In the genomic region with DNA sequence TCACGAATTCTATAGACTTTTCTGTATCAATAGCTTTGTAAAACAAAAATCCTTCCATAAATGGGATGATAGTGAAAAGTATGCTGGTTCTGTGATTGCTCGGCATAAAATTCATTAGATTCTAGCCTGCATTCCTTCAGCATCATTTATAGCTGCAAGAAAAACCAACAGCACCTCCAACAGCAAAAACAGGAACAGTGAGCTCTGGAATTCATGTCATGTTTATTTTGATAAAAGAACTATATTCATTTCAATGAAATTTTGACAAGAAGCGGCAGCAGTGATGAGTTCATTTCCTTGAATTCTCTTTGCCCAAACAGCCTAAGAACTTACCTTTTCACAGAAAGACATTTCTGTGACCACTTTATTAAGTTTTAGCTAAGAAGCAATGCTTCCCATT, we compare ENCODE assay signal across 16 cellular contexts.
DNase-seq lines count a peak whose midpoint lies in the region; ATAC-seq, FAIRE-seq and TF ChIP-seq lines count a peak whose summit lies in the region.
"Had no signal": no experiment of that assay in that cellular context is flagged by ENCODE, and none has a peak within 500 bp of the region (broad histone marks: within the 10 kb centered on the region; RNA-seq: fewer than 3 reads in every experiment).

No MANE protein-coding gene starts in this region.

- no peaks in the 10 kb centered on the region for H3K27me3 Mint-ChIP-seq in activated CD4-positive, alpha-beta memory T cell treated with anti-CD3 and anti-CD28 coated beads, Interleukin-2, amount 10 ng/mL, durations not matched to agents 7 days and 5 days
- H3K27me3 Mint-ChIP-seq: effector memory CD8-positive, alpha-beta T cell had no signal

- CTCF ChIA-PET in activated CD4-positive, alpha-beta memory T cell treated with anti-CD3 and anti-CD28 coated beads, Interleukin-2, amount 10 ng/mL, durations not matched to agents 7 days and 5 days (lab: Charles Lee): no interaction called here

- no peak overlapping the region for H3K23ac ChIP-seq in mesendoderm (ENCODE audit: low read length)

- no peaks in the 10 kb centered on the region for H3K36me3 Mint-ChIP-seq in activated CD4-positive, alpha-beta memory T cell treated with anti-CD3 and anti-CD28 coated beads, Interleukin-2, amount 10 ng/mL, durations not matched to agents 7 days and 5 days (ENCODE audit: low read depth)

- POLR2A ChIA-PET in activated CD4-positive, alpha-beta memory T cell treated with anti-CD3 and anti-CD28 coated beads, Interleukin-2, amount 10 ng/mL, durations not matched to agents 7 days and 5 days (lab: Charles Lee): no interaction called here

- H3K4me1 Mint-ChIP-seq in activated CD4-positive, alpha-beta memory T cell treated with anti-CD3 and anti-CD28 coated beads, Interleukin-2, amount 10 ng/mL, durations not matched to agents 7 days and 5 days: no peaks in the 10 kb centered on the region

- H3K36me3 ChIP-seq in mesendoderm (ENCODE audit: control insufficient read depth, insufficient read depth, low read length): no peaks in the 10 kb centered on the region
- H3K36me3 ChIP-seq: sigmoid colon had no signal

- H3K4me3 ChIP-seq in AG09309 (ENCODE audit: control insufficient read depth, low read depth, low read length): no peak overlapping the region
- H3K4me3 ChIP-seq in choroid plexus epithelial cell (ENCODE audit: low read depth, low read length): no peak overlapping the region
- H3K4me3 ChIP-seq in mesendoderm (ENCODE audit: low read length): no peak overlapping the region
- H3K4me3 ChIP-seq: sigmoid colon had no signal

- H3K56ac ChIP-seq in mesendoderm (ENCODE audit: low read length): no peak overlapping the region

- no peaks in the 10 kb centered on the region for H3K27me3 ChIP-seq in mesendoderm (ENCODE audit: insufficient read depth, low read length, poor library complexity)
- H3K27me3 ChIP-seq: sigmoid colon had no signal

- no peaks in the 10 kb centered on the region for H3K79me2 ChIP-seq in mesendoderm (ENCODE audit: control insufficient read depth, insufficient read depth, low read length)

- H3K9ac ChIP-seq in mesendoderm (ENCODE audit: low read length): no peak overlapping the region

- no peak overlapping the region for H3K4ac ChIP-seq in mesendoderm (ENCODE audit: low read depth, low read length)

- WGBS in mesendoderm (ENCODE audit: extremely low coverage, insufficient coverage, low lambda C conversion rate): no CpG with 5 or more reads among the region's 3 CpGs

- no peak overlapping the region for H3K4me3 Mint-ChIP-seq in activated CD4-positive, alpha-beta memory T cell treated with anti-CD3 and anti-CD28 coated beads, Interleukin-2, amount 10 ng/mL, durations not matched to agents 7 days and 5 days
- H3K4me3 Mint-ChIP-seq: effector memory CD8-positive, alpha-beta T cell had no signal

- no peak overlapping the region for H3K18ac ChIP-seq in mesendoderm (ENCODE audit: low read length)

- no peak overlapping the region for H2BK120ac ChIP-seq in mesendoderm (ENCODE audit: low read depth, low read length)

- H3K4me1 ChIP-seq in mesendoderm (ENCODE audit: control insufficient read depth, low read depth, low read length): no peaks in the 10 kb centered on the region
- H3K4me1 ChIP-seq: sigmoid colon had no signal

- H2AK5ac ChIP-seq in mesendoderm (ENCODE audit: low read length): no peak overlapping the region

- H3K4me2 ChIP-seq in mesendoderm (ENCODE audit: low read length): no peak overlapping the region

- H3K9me3 Mint-ChIP-seq in activated CD4-positive, alpha-beta memory T cell treated with anti-CD3 and anti-CD28 coated beads, Interleukin-2, amount 10 ng/mL, durations not matched to agents 7 days and 5 days: no peaks in the 10 kb centered on the region
- H3K9me3 Mint-ChIP-seq: effector memory CD8-positive, alpha-beta T cell had no signal

- no peak overlapping the region for H4K5ac ChIP-seq in mesendoderm (ENCODE audit: low read length)

- no peak for ATAC-seq in HG03095 (IDR thresholded peaks at IDR 0.05; ENCODE audit: unreplicated experiment)
- no peak for ATAC-seq in HG03354 (IDR thresholded peaks at IDR 0.05; ENCODE audit: poor library complexity, severe bottlenecking, unreplicated experiment)
- ATAC-seq: effector memory CD8-positive, alpha-beta T cell; Panc1 had no signal

- H3K79me1 ChIP-seq in mesendoderm (ENCODE audit: low read length): no peaks in the 10 kb centered on the region

- no peak overlapping the region for H4K8ac ChIP-seq in mesendoderm (ENCODE audit: low read depth, low read length)

- no peak overlapping the region for H3K27ac ChIP-seq in mesendoderm (ENCODE audit: low read depth, low read length)
- H3K27ac ChIP-seq: sigmoid colon had no signal

- DNase-seq in AG09309 (ENCODE audit: low read depth): no peak
- DNase-seq in HTR-8/SVneo (ENCODE audit: insufficient read length, low spot score): peak; percentile 26
- DNase-seq in choroid plexus epithelial cell (ENCODE audit: low read depth): peak; percentile 83
- no peak for DNase-seq in mesendoderm
- DNase-seq in activated CD4-positive, alpha-beta memory T cell treated with anti-CD3 and anti-CD28 coated beads, Interleukin-2, amount 10 ng/mL, durations not matched to agents 7 days and 5 days: no peak
- no peak for DNase-seq in NCI-H774 (lab: John Stamatoyannopoulos, UW)
- DNase-seq: activated CD4-positive, CD25-positive, alpha-beta regulatory T cell treated with anti-CD3 and anti-CD28 coated beads, Interleukin-2, amount 50 U/mL, for 72 hours; activated gamma-delta T cell; DMS153; effector memory CD8-positive, alpha-beta T cell; NCI-H187 treated with DMSO at 0.1 percent for 48 hours; sigmoid colon; stimulated activated CD8-positive, alpha-beta memory T cell treated with anti-CD3 and anti-CD28 coated beads, Interleukin-4, amount 100 ng/mL, for 48 hours had no signal

- H3K27ac Mint-ChIP-seq in activated CD4-positive, alpha-beta memory T cell treated with anti-CD3 and anti-CD28 coated beads, Interleukin-2, amount 10 ng/mL, durations not matched to agents 7 days and 5 days: no peak overlapping the region
- H3K27ac Mint-ChIP-seq: effector memory CD8-positive, alpha-beta T cell had no signal

- TF ChIP-seq CTCF in AG09309 (IDR thresholded peaks at IDR 0.05; ENCODE audit: control insufficient read depth, insufficient read depth, low read depth, low read length, missing control alignments): peak; percentile 62
- TF ChIP-seq CTCF in choroid plexus epithelial cell (conservative IDR thresholded peaks at IDR 0.05; ENCODE audit: low read depth, low read length): peak; percentile 64

- no peak overlapping the region for H2BK5ac ChIP-seq in mesendoderm (ENCODE audit: low read length)

- FAIRE-seq in HTR-8/SVneo (lab: Jason Lieb, UNC): no peak

- H2BK15ac ChIP-seq in mesendoderm (replicated peaks; ENCODE audit: low read depth): peak overlapping the region; percentile 74

Comparison
In these comparisons a context has a peak if more than half of its experiments do, and no peak if none do; other contexts are left out.
1. DNase-seq: peak in HTR-8/SVneo (single experiment) and choroid plexus epithelial cell (single experiment); none in AG09309 (single experiment), mesendoderm (single experiment), activated CD4-positive, alpha-beta memory T cell treated with anti-CD3 and anti-CD28 coated beads, Interleukin-2, amount 10 ng/mL, durations not matched to agents 7 days and 5 days (single experiment) and NCI-H774 (single experiment).